9 cellular contexts compared by ENCODE assay signal in the genomic region with DNA sequence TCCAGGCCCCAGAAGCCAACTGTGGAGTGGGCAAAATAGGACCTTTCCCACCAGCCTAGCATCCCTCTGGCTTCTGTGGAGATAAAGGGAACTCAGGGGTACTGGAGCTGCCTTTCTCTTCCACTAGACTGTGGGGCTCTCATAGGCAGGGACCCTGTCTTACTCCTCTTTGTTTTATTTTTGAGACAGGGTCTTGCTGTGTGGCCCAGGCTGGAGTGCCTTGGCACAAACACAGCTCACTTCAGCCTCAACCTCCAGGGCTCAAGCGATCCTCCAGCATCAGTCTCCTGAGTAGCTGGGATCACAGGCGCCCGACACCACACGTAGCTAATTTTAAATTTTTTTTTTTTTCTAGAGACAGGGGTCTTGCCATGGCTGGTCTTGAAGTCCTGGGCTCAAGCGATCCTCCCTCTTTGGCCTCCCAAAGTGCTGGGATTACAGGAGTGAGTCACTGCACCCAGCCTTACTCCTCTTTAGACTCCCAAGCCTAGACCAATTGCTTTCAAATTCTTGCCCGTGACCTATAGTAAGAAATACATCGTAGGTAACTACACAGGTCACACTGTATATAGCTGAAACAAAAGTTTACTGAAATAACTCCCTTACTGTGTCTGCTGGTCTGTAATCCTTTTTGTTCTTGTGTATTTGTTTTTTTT. TPM values are rescaled to one million over a fixed set of nuclear protein-coding genes. Genes with fewer than 3 reads are reported as not detected.
A peak's percentile ranks its signal among the peaks of the same experiment; 100 is the strongest.
DNase-seq lines count a peak whose midpoint lies in the region; ATAC-seq, FAIRE-seq and TF ChIP-seq lines count a peak whose summit lies in the region.
"Had no signal": no experiment of that assay in that cellular context is flagged by ENCODE, and none has a peak within 500 bp of the region (broad histone marks: within the 10 kb centered on the region; RNA-seq: fewer than 3 reads in every experiment).

No MANE protein-coding gene starts in this region.

- no peak overlapping the region for H2AFZ ChIP-seq in mammary epithelial cell (ENCODE audit: low read depth, low read length)

- intact Hi-C loops in A673 (cut with micrococcal nuclease; ENCODE audit: unreplicated experiment), result loop anchor here (2.0 to 5.0 kb wide), 3 partner anchors 108 to 349 kb away; no protein-coding TSS in a partner anchor
- intact Hi-C loops in mammary epithelial cell (cut with micrococcal nuclease), result loop anchor here (1.0 to 5.0 kb wide), 5 partner anchors 11 to 68 kb away; no protein-coding TSS in a partner anchor

- CTCF ChIA-PET in A673 (lab: Charles Lee), result no interaction called here
- CTCF ChIA-PET in mammary epithelial cell (lab: Charles Lee; ENCODE audit: low non-redundant PET), result no interaction called here

- no peaks in the 10 kb centered on the region for H3K36me3 Mint-ChIP-seq in naive B cell

- peak overlapping the region; percentile 90 for H3K9ac ChIP-seq in mammary epithelial cell (ENCODE audit: insufficient read depth, low read length)

- FAIRE-seq in RCC 7860 (lab: Jason Lieb, UNC), result no peak
- FAIRE-seq: islet of Langerhans had no signal

- H3K36me3 ChIP-seq in A673 (ENCODE audit: insufficient read depth, low read length, poor library complexity, severe bottlenecking) (no peaks in the 10 kb centered on the region), mammary epithelial cell (ENCODE audit: insufficient read depth, low read length) (no peaks in the 10 kb centered on the region)

- H3K4me3 ChIP-seq in A673 (ENCODE audit: low read depth, low read length, poor library complexity, severe bottlenecking), result peak overlapping the region; percentile 82
- peak overlapping the region; percentile 63; the same call in 1 of the 2 replicates for H3K4me3 ChIP-seq in HL-60 (replicated peaks; ENCODE audit: insufficient read depth, low read length)
- peak overlapping the region; percentile 72 to 84 (median 84) for H3K4me3 ChIP-seq in mammary epithelial cell (replicated peaks in 1 of 3; ENCODE audit: insufficient read depth in 1 of 3, low read depth in 2 of 3, low read length in 3 of 3)

- H3K27me3 ChIP-seq in A673 (replicated peaks; ENCODE audit: insufficient read depth, low read depth, low read length, poor library complexity) (no peaks in the 10 kb centered on the region), HL-60 (ENCODE audit: insufficient read depth, poor library complexity, severe bottlenecking) (no peaks in the 10 kb centered on the region), mammary epithelial cell (ENCODE audit: insufficient read depth, low read length) (no peaks in the 10 kb centered on the region)

- no peaks in the 10 kb centered on the region for H4K20me1 ChIP-seq in mammary epithelial cell (ENCODE audit: insufficient read depth, low read length)

- H3K4me2 ChIP-seq in mammary epithelial cell (ENCODE audit: insufficient read depth, low read depth, low read length), result peak overlapping the region; percentile 86

- H3K4me3 Mint-ChIP-seq in naive B cell, result peak overlapping the region; percentile 87 to 95 (median 93)

- H3K27ac ChIP-seq in A673 (ENCODE audit: low read depth, low read length, poor library complexity, severe bottlenecking) (peak overlapping the region; percentile 94), HL-60 (replicated peaks) (no peak overlapping the region), mammary epithelial cell (ENCODE audit: insufficient read depth, low read depth, low read length) (peak overlapping the region; percentile 78)

- POLR2A ChIA-PET in A673 (lab: Charles Lee; ENCODE audit: low non-redundant PET), result no interaction called here

- BruUV-seq in A673 (replicated peaks; lab: Mats Ljungman, UMichigan) (no TSS peak), mammary epithelial cell (replicated peaks; lab: Mats Ljungman, UMichigan) (no TSS peak)

- in situ Hi-C loops in mammary epithelial cell (cut with MboI; ENCODE audit: low sequenced_read_pairs in 2 of 2), result loop anchor here in 1 of 2 donors (25.0 kb wide), 2 partner anchors 128 to 353 kb away; a partner anchor contains a TSS

- peaks cover 0 to 1% (median 0%) of the 10 kb centered on the region in 3 donors for H3K27me3 Mint-ChIP-seq in naive B cell

- H3K4me1 ChIP-seq in A673 (ENCODE audit: insufficient read depth, low read length, poor library complexity, severe bottlenecking), result peaks cover 33% of the 10 kb centered on the region
- peaks cover 46% of the 10 kb centered on the region for H3K4me1 ChIP-seq in mammary epithelial cell (ENCODE audit: insufficient read depth, low read length)

- dilution Hi-C loops in mammary epithelial cell (cut with HindIII; ENCODE audit: low sequenced_read_pairs), result no loop called here

- H3K9me3 Mint-ChIP-seq in naive B cell, result no peaks in the 10 kb centered on the region

- peaks cover 76% of the 10 kb centered on the region for H3K79me2 ChIP-seq in mammary epithelial cell (ENCODE audit: insufficient read depth, low read length)

- WGBS in mammary epithelial cell (ENCODE audit: low coverage, missing lambda C conversion rate), result over 99% methylated on average over 7 of the region's 7 CpGs

- TF ChIP-seq CTCF in A673 (conservative IDR thresholded peaks at IDR 0.05; ENCODE audit: low read depth, low read length) (no peak), HL-60 (IDR thresholded peaks at IDR 0.05; ENCODE audit: insufficient read depth, low read length) (no peak), mammary epithelial cell (conservative IDR thresholded peaks at IDR 0.05 in 1 of 2, IDR thresholded peaks at IDR 0.05 in 1 of 2; ENCODE audit: extremely low read depth in 1 of 2, insufficient read depth in 1 of 2, low read depth in 1 of 2, low read length in 2 of 2) (no peak)

- H3K9me3 ChIP-seq in A673 (ENCODE audit: low read depth, low read length, poor library complexity, severe bottlenecking) (no peaks in the 10 kb centered on the region), mammary epithelial cell (replicated peaks; ENCODE audit: insufficient read depth, low read length) (no peaks in the 10 kb centered on the region)

- ATAC-seq in naive B cell (ENCODE audit: low read depth in 2 of 2), result no peak

- DNase-seq in A673 (ENCODE audit: low spot score) (no peak), HL-60 (ENCODE audit: low read depth in 1 of 2, low spot score in 1 of 2) (no peak), mammary epithelial cell (no peak), naive B cell (no peak), NCI-H2171 treated with DMSO at 0.1 percent for 48 hours (lab: John Stamatoyannopoulos, UW) (no peak), RCC 7860 (ENCODE audit: low spot score) (no peak), DMS 273 (lab: John Stamatoyannopoulos, UW; ENCODE audit: unreplicated experiment) (no peak), SKM-1 treated with dmso at 0.1 percent for 144 hours (lab: John Stamatoyannopoulos, UW; ENCODE audit: unreplicated experiment) (no peak)

- peak overlapping the region; percentile 47 to 96 (median 95) for H3K27ac Mint-ChIP-seq in naive B cell

- peaks cover 19 to 43% (median 40%) of the 10 kb centered on the region in 3 donors for H3K4me1 Mint-ChIP-seq in naive B cell

RNA-seq across cellular contexts. Expression of a gene that starts 2.6 kb away (rescaled TPM):
- total RNA-seq in A673 (2021) (46.8 and 58.9 TPM in 2 replicates), mammary epithelial cell (10 to 100 TPM; 23.8 to 41.9 TPM)
- polyA plus RNA-seq in mammary epithelial cell (4.9 TPM), naive B cell (ENCODE audit: low read depth in 6 of 6) (1 to 10 TPM; 1.9 to 3.8 (median 2.6) TPM)
- polyA minus RNA-seq in mammary epithelial cell, result 8.5 TPM
